9 cellular contexts compared by ENCODE assay signal in genomic region chr17:7043195-7043543, GRCh38. TPM values are rescaled to one million over a fixed set of nuclear protein-coding genes. Genes with fewer than 3 reads are reported as not detected.
A peak's percentile ranks its signal among the peaks of the same experiment; 100 is the strongest.
DNase-seq lines count a peak whose midpoint lies in the region; ATAC-seq, FAIRE-seq and TF ChIP-seq lines count a peak whose summit lies in the region.
"Had no signal": no experiment of that assay in that cellular context is flagged by ENCODE, and none has a peak within 500 bp of the region (broad histone marks: within the 10 kb centered on the region; RNA-seq: fewer than 3 reads in every experiment).

No MANE protein-coding gene starts in this region.

- H3K27ac ChIP-seq in HUES48 (ENCODE audit: low read depth, low read length), result no peak overlapping the region
- no peak overlapping the region for H3K27ac ChIP-seq in GM12878 (ENCODE audit: control insufficient read depth, insufficient read depth)
- H3K27ac ChIP-seq in keratinocyte (ENCODE audit: control insufficient read depth, insufficient read depth, low read length), result no peak overlapping the region
- peak overlapping the region in 6 of 8 donors; percentile 52 to 66 (median 58) for H3K27ac ChIP-seq in spleen
- H3K27ac ChIP-seq: RWPE1 had no signal

- RAD21 ChIA-PET in GM12878 (lab: Charles Lee; ENCODE audit: unreplicated experiment), result interaction anchor here (1.8 to 10.0 kb wide), 3 partner anchors 7 to 93 kb away, joined by 5 to 269 read pairs (median 25); partner anchors contain the start of genes BCL6B and SLC16A13

- FAIRE-seq in GM12878 (lab: Jason Lieb, UNC) (no peak), keratinocyte (lab: Jason Lieb, UNC) (no peak)
- FAIRE-seq: endometrium had no signal

- DNase-seq in GM12878 (ENCODE audit: low read depth, low spot score) (no peak), keratinocyte (ENCODE audit: low read depth, low spot score) (no peak), spleen (no peak)

- H3K9me3 ChIP-seq in HUES48 (ENCODE audit: control insufficient read depth, insufficient read depth, low read length) (no peaks in the 10 kb centered on the region), GM12878 (replicated peaks; ENCODE audit: control insufficient read depth, insufficient read depth, low read length) (no peaks in the 10 kb centered on the region), keratinocyte (ENCODE audit: control insufficient read depth, low read depth, low read length) (no peaks in the 10 kb centered on the region), spleen (no peaks in the 10 kb centered on the region)

- POLR2A ChIA-PET in GM12878 (lab: Charles Lee), result no interaction called here

- ATAC-seq in GM12878 (no peak), GM18873 (IDR thresholded peaks at IDR 0.05; ENCODE audit: low FRiP score, unreplicated experiment) (no peak), GM18498 (IDR thresholded peaks at IDR 0.05; ENCODE audit: unreplicated experiment) (no peak), HG02623 (IDR thresholded peaks at IDR 0.05; ENCODE audit: unreplicated experiment) (no peak)

- dilution Hi-C loops in keratinocyte (cut with MboI; ENCODE audit: extremely low pct_ligation_motif_present, low sequenced_read_pairs), result no loop called here

- in situ Hi-C loops in GM12878 (cut with MboI), result loop anchor here (5.0 to 25.0 kb wide), 2 partner anchors 254 to 519 kb away; partner anchors contain the start of genes SENP3 and TNFSF13

- H3K4me3 ChIP-seq in HUES48 (ENCODE audit: low read depth, low read length) (peak overlapping the region; percentile 69), GM12878 (peak overlapping the region; percentile 48; the same call in 1 of the 2 replicates), keratinocyte (ENCODE audit: control insufficient read depth in 2 of 3, extremely low read depth in 1 of 3, insufficient read depth in 2 of 3, low read depth in 1 of 3, low read length in 3 of 3) (peak overlapping the region; percentile 14 to 46 (median 21)), spleen (peak overlapping the region; percentile 34 to 66 (median 42))

- intact Hi-C loops in GM12878 (cut with micrococcal nuclease; ENCODE audit: unreplicated experiment), result loop anchor here (10.0 kb wide), 1 partner anchor 392 kb away; the partner anchor contains the start of genes FGF11 and TMEM102
- intact Hi-C loops in spleen (cut with DNase I; ENCODE audit: low total_unique reads), result loop anchor here (10.0 kb wide), 1 partner anchor 262 kb away; the partner anchor contains the start of gene EIF5A

- H4K20me1 ChIP-seq in GM12878 (ENCODE audit: control insufficient read depth, insufficient read depth) (no peaks in the 10 kb centered on the region), keratinocyte (ENCODE audit: control insufficient read depth, extremely low read depth, insufficient read depth, low read length) (no peaks in the 10 kb centered on the region)

- TF ChIP-seq POLR2A in GM12878 (IDR thresholded peaks at IDR 0.05; ENCODE audit: low read depth, low read length) (no peak), spleen (IDR thresholded peaks at IDR 0.05) (no peak)

- BruUV-seq in GM12878 (replicated peaks; lab: Mats Ljungman, UMichigan), result no TSS peak

- SMC1A ChIA-PET in GM12878 (lab: Charles Lee; ENCODE audit: uncharacterized antibody, unreplicated experiment), result interaction anchor here (13.6 kb wide), 1 partner anchor 94 kb away, joined by 356 read pairs; no protein-coding TSS in a partner anchor

- H3K36me3 ChIP-seq in HUES48 (ENCODE audit: control insufficient read depth, insufficient read depth, low read length), result no peaks in the 10 kb centered on the region
- H3K36me3 ChIP-seq in GM12878 (ENCODE audit: control insufficient read depth in 2 of 2, insufficient read depth in 2 of 2, low read length in 1 of 2), result no peaks in the 10 kb centered on the region
- no peaks in the 10 kb centered on the region for H3K36me3 ChIP-seq in keratinocyte (ENCODE audit: control insufficient read depth in 2 of 2, extremely low read depth in 1 of 2, insufficient read depth in 2 of 2, low read length in 2 of 2)
- H3K36me3 ChIP-seq in spleen, result peaks cover 0 to 4% (median 0%) of the 10 kb centered on the region in 6 donors

- CTCF ChIA-PET in GM12878 (lab: Yijun Ruan, JAX), result interaction anchor here (1.2 to 21.9 kb wide), 2 partner anchors 21 to 94 kb away, joined by 4 to 590 read pairs; no protein-coding TSS in a partner anchor

- TF ChIP-seq CTCF in GM12878 (IDR thresholded peaks at IDR 0.05 in 2 of 3, conservative IDR thresholded peaks at IDR 0.05 in 1 of 3; ENCODE audit: control insufficient read depth in 2 of 3, extremely low read depth in 1 of 3, insufficient read depth in 1 of 3, low read depth in 3 of 3, low read length in 3 of 3), result no peak
- no peak for TF ChIP-seq CTCF in keratinocyte (optimal IDR thresholded peaks at IDR 0.05 in 1 of 3, IDR thresholded peaks at IDR 0.05 in 1 of 3, conservative IDR thresholded peaks at IDR 0.05 in 1 of 3; ENCODE audit: extremely low read depth in 1 of 3, insufficient read depth in 2 of 3, low read length in 3 of 3)
- no peak for TF ChIP-seq CTCF in spleen (IDR thresholded peaks at IDR 0.05 in 8 of 11, conservative IDR thresholded peaks at IDR 0.05 in 3 of 11)

- TF ChIP-seq RAD21 in GM12878 (IDR thresholded peaks at IDR 0.05; ENCODE audit: insufficient read depth, low read depth, low read length), result no peak

- H3K4me1 ChIP-seq in HUES48 (ENCODE audit: control insufficient read depth, insufficient read depth, low read length) (peaks cover 19% of the 10 kb centered on the region), GM12878 (ENCODE audit: control insufficient read depth, insufficient read depth, low read length) (peaks cover 28% of the 10 kb centered on the region), keratinocyte (ENCODE audit: control insufficient read depth, extremely low read depth, insufficient read depth, low read length) (peaks cover 31% of the 10 kb centered on the region), spleen (peaks cover 20 to 71% (median 46%) of the 10 kb centered on the region in 6 donors)

- no peak for TF ChIP-seq EP300 in GM12878 (IDR thresholded peaks at IDR 0.05; ENCODE audit: borderline replicate concordance in 1 of 2, control insufficient read depth in 1 of 2, low read depth in 2 of 2, low read length in 2 of 2)

- 11% methylated on average over 18 of the region's 25 CpGs for WGBS in GM12878 (ENCODE audit: insufficient coverage, insufficient replicate concordance, low lambda C conversion rate, missing lambda C conversion rate)
- WGBS in spleen, 5 donors, result 4 to 21% (median 7%) methylated on average over 6 to 25 of the region's 25 CpGs

- H2AFZ ChIP-seq in GM12878 (ENCODE audit: control insufficient read depth, low read depth, low read length) (peak overlapping the region; percentile 53), keratinocyte (ENCODE audit: control insufficient read depth, low read length) (peak overlapping the region; percentile 43)

- H3K27me3 ChIP-seq in HUES48 (ENCODE audit: control insufficient read depth, insufficient read depth, low read length), result peaks cover 49% of the 10 kb centered on the region
- peaks cover 0 to 2% of the 10 kb centered on the region in 2 experiments; a peak in 2 of 4 replicates for H3K27me3 ChIP-seq in GM12878 (replicated peaks in 1 of 2; ENCODE audit: control insufficient read depth in 2 of 2, insufficient read depth in 2 of 2, low read length in 1 of 2)
- H3K27me3 ChIP-seq in keratinocyte (ENCODE audit: control insufficient read depth, extremely low read depth, insufficient read depth, low read length), result peaks cover 21% of the 10 kb centered on the region
- peaks cover 0 to 50% (median 24%) of the 10 kb centered on the region in 7 donors for H3K27me3 ChIP-seq in spleen (replicated peaks in 1 of 7)

- H3K9ac ChIP-seq in HUES48 (ENCODE audit: low read depth, low read length) (no peak overlapping the region), GM12878 (ENCODE audit: control insufficient read depth, insufficient read depth, low read length) (no peak overlapping the region), keratinocyte (ENCODE audit: control insufficient read depth, extremely low read depth, insufficient read depth, low read length) (peak overlapping the region; percentile 37)

- H3K4me2 ChIP-seq in GM12878 (ENCODE audit: control insufficient read depth, insufficient read depth) (peak overlapping the region; percentile 82), keratinocyte (ENCODE audit: control insufficient read depth, extremely low read depth, insufficient read depth, low read depth, low read length) (peak overlapping the region; percentile 60)

- H3K9me1 ChIP-seq in keratinocyte (ENCODE audit: control insufficient read depth, extremely low read depth, insufficient read depth, low read length), result peaks cover 2% of the 10 kb centered on the region

- H3K79me2 ChIP-seq in GM12878 (ENCODE audit: control insufficient read depth, insufficient read depth, low read length), result no peaks in the 10 kb centered on the region
- peaks cover 4% of the 10 kb centered on the region for H3K79me2 ChIP-seq in keratinocyte (ENCODE audit: control insufficient read depth, insufficient read depth, low read length)

RNA-seq across cellular contexts. Expression of gene SLC16A11, which starts 0.7 kb away (rescaled TPM):
- total RNA-seq in GM12878 (2013; cell fraction: nucleolus; rRNA removed), result 3.5 and 3.7 TPM in 2 replicates
- total RNA-seq in GM12878 (2014; rRNA removed) (1.1 and 1.8 TPM in 2 replicates), GM12878 (2014; rRNA removed; fragmentation: Illumina TruSeq; extraction: Trizol) (0.28 and 0.72 TPM in 2 replicates), GM12878 (2021) (2.0 and 2.7 TPM in 2 replicates), spleen (1 to 10 TPM in 5 of 7 donors, under 1 TPM in 1, not detected in 1; 0.51 to 3.6 (median 2.9) TPM)
- 0.18 TPM for polyA plus RNA-seq in GM12878 (2011; ENCODE audit: low read depth)
- polyA plus RNA-seq in GM12878 (2011; rRNA removed) (0.11 TPM in 1 of 2 replicates, not detected in the other), GM12878 (2014; fragmentation: Illumina TruSeq; extraction: Trizol) (0.15 TPM in 1 of 2 replicates, not detected in the other), GM12878 (2014; fragmentation: Nextera tagmentation; extraction: Ambion mirVana) (under 1 TPM; 0.24 to 0.35 TPM), GM12878 (2014; rRNA removed) (1.5 and 1.6 TPM in 2 replicates), GM12878 (2016; fragmentation: Nextera tagmentation; extraction: Ambion mirVana) (1 to 10 TPM in 1 of 2 experiments, under 1 TPM in 1; 0.97 to 1.1 TPM), keratinocyte (0.09 TPM in 1 of 3 replicates, not detected in the others), spleen (1 to 10 TPM; 1.9 to 3.9 (median 2.1) TPM)
- polyA plus RNA-seq in GM12878 (2011; cell fraction: cytosol; rRNA removed), result 0.13 and 0.15 TPM in 2 replicates
- 1.1 TPM in 2 replicates for polyA plus RNA-seq in GM12878 (2011; cell fraction: nucleus; rRNA removed)
- polyA plus RNA-seq in GM12878 (2012), result 1.2 TPM in 2 replicates
- polyA minus RNA-seq in GM12878 (2011; rRNA and poly(A)+ RNA removed), result not detected in 2 replicates
- not detected in 2 replicates for polyA minus RNA-seq in GM12878 (2011; cell fraction: cytosol; rRNA and poly(A)+ RNA removed)
- 0.24 and 1.2 TPM in 2 replicates for polyA minus RNA-seq in GM12878 (2011; cell fraction: nucleus; rRNA and poly(A)+ RNA removed)
- polyA plus RNA-seq in keratinocyte (2011; ENCODE audit: low read depth), result not detected
- polyA plus RNA-seq in keratinocyte (2011; cell fraction: cytosol; rRNA removed), result not detected in 2 replicates
- not detected in 2 replicates for polyA plus RNA-seq in keratinocyte (2011; cell fraction: nucleus; rRNA removed)
- polyA plus RNA-seq in keratinocyte (2012; ENCODE audit: low replicate concordance), result 0.21 and 0.23 TPM in 2 replicates
- polyA minus RNA-seq in keratinocyte, result not detected in 3 replicates
- polyA minus RNA-seq in keratinocyte (2011; cell fraction: cytosol; rRNA and poly(A)+ RNA removed), result not detected
- not detected in 2 replicates for polyA minus RNA-seq in keratinocyte (2011; cell fraction: nucleus; rRNA and poly(A)+ RNA removed)

RNA-seq across cellular contexts. Expression of gene SLC16A13, which starts 7.4 kb away (rescaled TPM):
- 3.6 and 4.1 TPM in 2 replicates for total RNA-seq in GM12878 (2013; cell fraction: nucleolus; rRNA removed)
- total RNA-seq in GM12878 (2014; rRNA removed) (2.6 and 2.7 TPM in 2 replicates), GM12878 (2014; rRNA removed; fragmentation: Illumina TruSeq; extraction: Trizol) (2.1 and 2.3 TPM in 2 replicates), GM12878 (2021) (11.9 and 12.1 TPM in 2 replicates), spleen (10 to 100 TPM in 2 of 7 donors, 1 to 10 TPM in 5; 4.0 to 15.3 (median 7.6) TPM)
- polyA plus RNA-seq in GM12878 (2011; ENCODE audit: low read depth), result 2.4 TPM
- polyA plus RNA-seq in GM12878 (2011; rRNA removed) (0.81 and 1.7 TPM in 2 replicates), GM12878 (2014; fragmentation: Illumina TruSeq; extraction: Trizol) (2.9 and 4.0 TPM in 2 replicates), GM12878 (2014; fragmentation: Nextera tagmentation; extraction: Ambion mirVana) (under 1 TPM; 0.34 to 0.46 TPM), GM12878 (2014; rRNA removed) (5.6 TPM in 2 replicates), GM12878 (2016; fragmentation: Nextera tagmentation; extraction: Ambion mirVana) (1 to 10 TPM; 5.9 to 6.8 TPM), keratinocyte (2.2 to 6.9 TPM (median 2.7 TPM) in 3 replicates), spleen (1 to 10 TPM; 1.7 to 5.4 (median 1.8) TPM)
- 2.1 and 2.3 TPM in 2 replicates for polyA plus RNA-seq in GM12878 (2011; cell fraction: cytosol; rRNA removed)
- polyA plus RNA-seq in GM12878 (2011; cell fraction: nucleus; rRNA removed), result 5.8 and 6.6 TPM in 2 replicates
- polyA plus RNA-seq in GM12878 (2012), result 4.4 and 5.2 TPM in 2 replicates
- 3.7 and 5.4 TPM in 2 replicates for polyA minus RNA-seq in GM12878 (2011; rRNA and poly(A)+ RNA removed)
- polyA minus RNA-seq in GM12878 (2011; cell fraction: cytosol; rRNA and poly(A)+ RNA removed), result 0.83 and 3.5 TPM in 2 replicates
- 5.6 and 9.0 TPM in 2 replicates for polyA minus RNA-seq in GM12878 (2011; cell fraction: nucleus; rRNA and poly(A)+ RNA removed)
- 1.8 TPM for polyA plus RNA-seq in keratinocyte (2011; ENCODE audit: low read depth)
- polyA plus RNA-seq in keratinocyte (2011; cell fraction: cytosol; rRNA removed), result 1.7 and 2.5 TPM in 2 replicates
- 10.5 and 11.0 TPM in 2 replicates for polyA plus RNA-seq in keratinocyte (2011; cell fraction: nucleus; rRNA removed)
- polyA plus RNA-seq in keratinocyte (2012; ENCODE audit: low replicate concordance), result 5.0 and 7.4 TPM in 2 replicates
- polyA minus RNA-seq in keratinocyte, result 3.6 to 19.2 TPM (median 4.0 TPM) in 3 replicates
- polyA minus RNA-seq in keratinocyte (2011; cell fraction: cytosol; rRNA and poly(A)+ RNA removed), result 3.3 TPM
- 6.5 and 9.2 TPM in 2 replicates for polyA minus RNA-seq in keratinocyte (2011; cell fraction: nucleus; rRNA and poly(A)+ RNA removed)

RNA-seq across cellular contexts. Expression of gene BCL6B, which starts 20.3 kb away (rescaled TPM):
- 1.1 and 2.2 TPM in 2 replicates for total RNA-seq in GM12878 (2013; cell fraction: nucleolus; rRNA removed)
- 0.06 and 0.22 TPM in 2 replicates for total RNA-seq in GM12878 (2014; rRNA removed)
- 0.09 and 0.18 TPM in 2 replicates for total RNA-seq in GM12878 (2014; rRNA removed; fragmentation: Illumina TruSeq; extraction: Trizol)
- 0.56 and 0.85 TPM in 2 replicates for total RNA-seq in GM12878 (2021)
- polyA plus RNA-seq in GM12878 (2011; ENCODE audit: low read depth), result 0.18 TPM
- polyA plus RNA-seq in GM12878 (2011; rRNA removed), result 0.10 and 0.12 TPM in 2 replicates
- 0.15 and 0.27 TPM in 2 replicates for polyA plus RNA-seq in GM12878 (2011; cell fraction: cytosol; rRNA removed)
- 0.66 and 0.73 TPM in 2 replicates for polyA plus RNA-seq in GM12878 (2011; cell fraction: nucleus; rRNA removed)
- 0.13 and 0.20 TPM in 2 replicates for polyA plus RNA-seq in GM12878 (2012)
- 0.05 and 0.15 TPM in 2 replicates for polyA plus RNA-seq in GM12878 (2014; fragmentation: Illumina TruSeq; extraction: Trizol)
- polyA plus RNA-seq in GM12878 (2014; fragmentation: Nextera tagmentation; extraction: Ambion mirVana), result under 1 TPM; 0.09 to 0.11 TPM
- polyA plus RNA-seq in GM12878 (2014; rRNA removed), result 0.08 and 0.14 TPM in 2 replicates
- polyA plus RNA-seq in GM12878 (2016; fragmentation: Nextera tagmentation; extraction: Ambion mirVana), result under 1 TPM in 1 of 2 experiments, not detected in 1; 0.32 TPM
- 0.26 and 0.29 TPM in 2 replicates for polyA minus RNA-seq in GM12878 (2011; rRNA and poly(A)+ RNA removed)
- 2.1 TPM in 1 of 2 replicates, not detected in the other for polyA minus RNA-seq in GM12878 (2011; cell fraction: cytosol; rRNA and poly(A)+ RNA removed)
- 0.85 TPM in 1 of 2 replicates, not detected in the other for polyA minus RNA-seq in GM12878 (2011; cell fraction: nucleus; rRNA and poly(A)+ RNA removed)
- polyA plus RNA-seq in keratinocyte, result not detected in 3 replicates
- polyA plus RNA-seq in keratinocyte (2011; ENCODE audit: low read depth), result 0.17 TPM
- not detected in 2 replicates for polyA plus RNA-seq in keratinocyte (2011; cell fraction: cytosol; rRNA removed)
- polyA plus RNA-seq in keratinocyte (2011; cell fraction: nucleus; rRNA removed), result not detected in 2 replicates
- 0.13 TPM in 1 of 2 replicates, not detected in the other for polyA plus RNA-seq in keratinocyte (2012; ENCODE audit: low replicate concordance)
- polyA minus RNA-seq in keratinocyte, result not detected in 3 replicates
- polyA minus RNA-seq in keratinocyte (2011; cell fraction: cytosol; rRNA and poly(A)+ RNA removed), result not detected
- polyA minus RNA-seq in keratinocyte (2011; cell fraction: nucleus; rRNA and poly(A)+ RNA removed), result not detected in 2 replicates
- 10 to 100 TPM; 12.9 to 92.5 (median 23.2) TPM for total RNA-seq in spleen
- polyA plus RNA-seq in spleen, result 10 to 100 TPM in 1 of 3 donors, 1 to 10 TPM in 2; 4.2 to 16.6 (median 6.9) TPM

RNA-seq across cellular contexts. Expression of gene RNASEK, which starts 30.7 kb away (rescaled TPM):
- 33.2 and 42.6 TPM in 2 replicates for total RNA-seq in GM12878 (2013; cell fraction: nucleolus; rRNA removed)
- 247 and 253 TPM in 2 replicates for total RNA-seq in GM12878 (2014; rRNA removed)
- 96.6 and 106 TPM in 2 replicates for total RNA-seq in GM12878 (2014; rRNA removed; fragmentation: Illumina TruSeq; extraction: Trizol)
- 171 and 175 TPM in 2 replicates for total RNA-seq in GM12878 (2021)
- 208 TPM for polyA plus RNA-seq in GM12878 (2011; ENCODE audit: low read depth)
- 54.4 and 97.4 TPM in 2 replicates for polyA plus RNA-seq in GM12878 (2011; rRNA removed)
- 148 and 167 TPM in 2 replicates for polyA plus RNA-seq in GM12878 (2011; cell fraction: cytosol; rRNA removed)
- 104 and 128 TPM in 2 replicates for polyA plus RNA-seq in GM12878 (2011; cell fraction: nucleus; rRNA removed)
- 332 and 422 TPM in 2 replicates for polyA plus RNA-seq in GM12878 (2012)
- polyA plus RNA-seq in GM12878 (2014; fragmentation: Illumina TruSeq; extraction: Trizol), result 87.0 and 218 TPM in 2 replicates
- polyA plus RNA-seq in GM12878 (2014; fragmentation: Nextera tagmentation; extraction: Ambion mirVana), result 100 to 1,000 TPM; 108 to 150 TPM
- 202 and 223 TPM in 2 replicates for polyA plus RNA-seq in GM12878 (2014; rRNA removed)
- polyA plus RNA-seq in GM12878 (2016; fragmentation: Nextera tagmentation; extraction: Ambion mirVana), result 100 to 1,000 TPM; 342 to 345 TPM
- 43.1 and 73.6 TPM in 2 replicates for polyA minus RNA-seq in GM12878 (2011; rRNA and poly(A)+ RNA removed)
- 77.8 and 83.1 TPM in 2 replicates for polyA minus RNA-seq in GM12878 (2011; cell fraction: cytosol; rRNA and poly(A)+ RNA removed)
- 29.1 and 37.7 TPM in 2 replicates for polyA minus RNA-seq in GM12878 (2011; cell fraction: nucleus; rRNA and poly(A)+ RNA removed)
- polyA plus RNA-seq in keratinocyte, result 87.0 to 267 TPM (median 99.7 TPM) in 3 replicates
- 43.9 TPM for polyA plus RNA-seq in keratinocyte (2011; ENCODE audit: low read depth)
- polyA plus RNA-seq in keratinocyte (2011; cell fraction: cytosol; rRNA removed), result 161 and 215 TPM in 2 replicates
- 74.7 and 90.0 TPM in 2 replicates for polyA plus RNA-seq in keratinocyte (2011; cell fraction: nucleus; rRNA removed)
- 396 and 610 TPM in 2 replicates for polyA plus RNA-seq in keratinocyte (2012; ENCODE audit: low replicate concordance)
- polyA minus RNA-seq in keratinocyte, result 51.4 to 165 TPM (median 70.6 TPM) in 3 replicates
- polyA minus RNA-seq in keratinocyte (2011; cell fraction: cytosol; rRNA and poly(A)+ RNA removed), result 175 TPM
- polyA minus RNA-seq in keratinocyte (2011; cell fraction: nucleus; rRNA and poly(A)+ RNA removed), result 60.8 and 61.2 TPM in 2 replicates
- 100 to 1,000 TPM; 224 to 335 (median 271) TPM for total RNA-seq in spleen
- 100 to 1,000 TPM; 369 to 504 (median 411) TPM for polyA plus RNA-seq in spleen

RNA-seq across cellular contexts. Expression of gene CLEC10A, which starts 36.9 kb away (rescaled TPM):
- not detected in 2 replicates for total RNA-seq in GM12878 (2013; cell fraction: nucleolus; rRNA removed)
- total RNA-seq in GM12878 (2014; rRNA removed) (not detected in 2 replicates), GM12878 (2014; rRNA removed; fragmentation: Illumina TruSeq; extraction: Trizol) (not detected in 2 replicates), GM12878 (2021) (not detected in 2 replicates), spleen (10 to 100 TPM in 2 of 7 donors, 1 to 10 TPM in 4, under 1 TPM in 1; 0.85 to 19.5 (median 7.1) TPM)
- not detected for polyA plus RNA-seq in GM12878 (2011; ENCODE audit: low read depth)
- polyA plus RNA-seq in GM12878 (2011; rRNA removed) (not detected in 2 replicates), GM12878 (2014; fragmentation: Illumina TruSeq; extraction: Trizol) (not detected in 2 replicates), GM12878 (2014; fragmentation: Nextera tagmentation; extraction: Ambion mirVana) (not detected), GM12878 (2014; rRNA removed) (not detected in 2 replicates), GM12878 (2016; fragmentation: Nextera tagmentation; extraction: Ambion mirVana) (not detected), keratinocyte (not detected in 3 replicates), spleen (10 to 100 TPM in 1 of 3 donors, 1 to 10 TPM in 2; 2.2 to 22.2 (median 6.3) TPM)
- polyA plus RNA-seq in GM12878 (2011; cell fraction: cytosol; rRNA removed), result not detected in 2 replicates
- not detected in 2 replicates for polyA plus RNA-seq in GM12878 (2011; cell fraction: nucleus; rRNA removed)
- polyA plus RNA-seq in GM12878 (2012), result not detected in 2 replicates
- polyA minus RNA-seq in GM12878 (2011; rRNA and poly(A)+ RNA removed), result not detected in 2 replicates
- not detected in 2 replicates for polyA minus RNA-seq in GM12878 (2011; cell fraction: cytosol; rRNA and poly(A)+ RNA removed)
- not detected in 2 replicates for polyA minus RNA-seq in GM12878 (2011; cell fraction: nucleus; rRNA and poly(A)+ RNA removed)
- not detected for polyA plus RNA-seq in keratinocyte (2011; ENCODE audit: low read depth)
- not detected in 2 replicates for polyA plus RNA-seq in keratinocyte (2011; cell fraction: cytosol; rRNA removed)
- polyA plus RNA-seq in keratinocyte (2011; cell fraction: nucleus; rRNA removed), result not detected in 2 replicates
- not detected in 2 replicates for polyA plus RNA-seq in keratinocyte (2012; ENCODE audit: low replicate concordance)
- not detected in 3 replicates for polyA minus RNA-seq in keratinocyte
- polyA minus RNA-seq in keratinocyte (2011; cell fraction: cytosol; rRNA and poly(A)+ RNA removed), result not detected
- polyA minus RNA-seq in keratinocyte (2011; cell fraction: nucleus; rRNA and poly(A)+ RNA removed), result not detected in 2 replicates

Comparison
In these comparisons a context has a peak if more than half of its experiments do, and no peak if none do; other contexts are left out.
1. H3K27ac ChIP-seq: peak in spleen (6 of 8); none in HUES48 (single experiment), GM12878 (single experiment) and keratinocyte (single experiment).
2. Peak in every context shown above with its lines, with median percentiles within 50 percentile points of each other: H3K4me3 ChIP-seq.